ENCODE assay signal across 8 cellular contexts in genomic region chr5:73450672-73451217, GRCh38. TPM values are rescaled to one million over a fixed set of nuclear protein-coding genes. Genes with fewer than 3 reads are reported as not detected.
DNase-seq lines count a peak whose midpoint lies in the region; ATAC-seq and TF ChIP-seq lines count a peak whose summit lies in the region.

No MANE protein-coding gene starts in this region.

- TF ChIP-seq CTCF in glutamatergic neuron (IDR thresholded peaks at IDR 0.05; ENCODE audit: partially characterized antibody, unreplicated experiment) = no peak

- peaks cover 6% of the 10 kb centered on the region for H3K9me3 Mint-ChIP-seq in activated CD4-positive, alpha-beta T cell treated with anti-CD3 and anti-CD28 coated beads, Interleukin-2, amount 10 ng/mL, durations not matched to agents 24 days and 14 days
- H3K9me3 Mint-ChIP-seq in glutamatergic neuron (ENCODE audit: unreplicated experiment) = peaks cover 20% of the 10 kb centered on the region

- intact Hi-C loops in activated CD4-positive, alpha-beta T cell treated with anti-CD3 and anti-CD28 coated beads, Interleukin-2, amount 10 ng/mL, durations not matched to agents 24 days and 14 days (cut with micrococcal nuclease) = loop anchor here (2.0 to 5.0 kb wide), 5 partner anchors 14 to 368 kb away; no protein-coding TSS in a partner anchor

- peak overlapping the region; percentile 60 for H3K4me3 ChIP-seq in skeletal muscle cell (ENCODE audit: low read depth, low read length)

- H3K9me3 ChIP-seq in T-helper 17 cell (ENCODE audit: control insufficient read depth, low read length, poor library complexity, severe bottlenecking) = peaks cover 7% of the 10 kb centered on the region

- H3K4me3 Mint-ChIP-seq in activated CD4-positive, alpha-beta T cell treated with anti-CD3 and anti-CD28 coated beads, Interleukin-2, amount 10 ng/mL, durations not matched to agents 24 days and 14 days = no peak overlapping the region
- H3K4me3 Mint-ChIP-seq in T-helper 17 cell (peak overlapping the region; percentile 50), glutamatergic neuron (ENCODE audit: unreplicated experiment) (peak overlapping the region; percentile 78)

- peaks cover 6% of the 10 kb centered on the region for H3K4me1 Mint-ChIP-seq in activated CD4-positive, alpha-beta T cell treated with anti-CD3 and anti-CD28 coated beads, Interleukin-2, amount 10 ng/mL, durations not matched to agents 24 days and 14 days
- H3K4me1 Mint-ChIP-seq in T-helper 17 cell = peaks cover 21% of the 10 kb centered on the region
- peaks cover 5% of the 10 kb centered on the region for H3K4me1 Mint-ChIP-seq in glutamatergic neuron (ENCODE audit: low read depth, unreplicated experiment)

- peak overlapping the region; percentile 51 for H3K27ac Mint-ChIP-seq in activated CD4-positive, alpha-beta T cell treated with anti-CD3 and anti-CD28 coated beads, Interleukin-2, amount 10 ng/mL, durations not matched to agents 24 days and 14 days
- H3K27ac Mint-ChIP-seq in T-helper 17 cell (peak overlapping the region; percentile 90), glutamatergic neuron (ENCODE audit: unreplicated experiment) (no peak overlapping the region)

- peaks cover 66% of the 10 kb centered on the region for H3K27me3 Mint-ChIP-seq in activated CD4-positive, alpha-beta T cell treated with anti-CD3 and anti-CD28 coated beads, Interleukin-2, amount 10 ng/mL, durations not matched to agents 24 days and 14 days
- H3K27me3 Mint-ChIP-seq in T-helper 17 cell (peaks cover 64% of the 10 kb centered on the region), glutamatergic neuron (ENCODE audit: unreplicated experiment) (peaks cover 16% of the 10 kb centered on the region)

- DNase-seq in activated CD4-positive, alpha-beta T cell treated with anti-CD3 and anti-CD28 coated beads, Interleukin-2, amount 10 ng/mL, durations not matched to agents 24 days and 14 days = no peak
- no peak for DNase-seq in activated CD4-positive, alpha-beta T cell treated with anti-CD3 and anti-CD28 coated beads, Interleukin-2, amount 50 U/mL, for 1 hour
- DNase-seq in T-helper 17 cell (no peak), glutamatergic neuron (no peak), skeletal muscle cell (ENCODE audit: low read depth) (no peak), DMS79 (lab: John Stamatoyannopoulos, UW) (no peak), RKO (ENCODE audit: low spot score) (no peak)

- peaks cover 3% of the 10 kb centered on the region for H3K36me3 Mint-ChIP-seq in activated CD4-positive, alpha-beta T cell treated with anti-CD3 and anti-CD28 coated beads, Interleukin-2, amount 10 ng/mL, durations not matched to agents 24 days and 14 days (ENCODE audit: low read depth)
- peaks cover 6% of the 10 kb centered on the region for H3K36me3 Mint-ChIP-seq in T-helper 17 cell (ENCODE audit: low read depth)
- H3K36me3 Mint-ChIP-seq in glutamatergic neuron (ENCODE audit: unreplicated experiment) = no peaks in the 10 kb centered on the region

- ATAC-seq in T-helper 17 cell (no peak), GM19351 (IDR thresholded peaks at IDR 0.05; ENCODE audit: unreplicated experiment) (no peak)

RNA-seq across cellular contexts. Expression of gene FOXD1, which starts 2.2 kb away (rescaled TPM):
- 0.09 and 0.14 TPM in 2 replicates for total RNA-seq in activated CD4-positive, alpha-beta T cell treated with anti-CD3 and anti-CD28 coated beads, Interleukin-2, amount 10 ng/mL, durations not matched to agents 24 days and 14 days
- not detected for total RNA-seq in T-helper 17 cell
- 2.8 TPM for total RNA-seq in glutamatergic neuron (ENCODE audit: unreplicated experiment)

RNA-seq across cellular contexts. Expression of gene BTF3, which starts 47.5 kb away (rescaled TPM):
- 960 and 998 TPM in 2 replicates for total RNA-seq in activated CD4-positive, alpha-beta T cell treated with anti-CD3 and anti-CD28 coated beads, Interleukin-2, amount 10 ng/mL, durations not matched to agents 24 days and 14 days
- total RNA-seq in T-helper 17 cell = 100 to 1,000 TPM; 600 to 744 TPM
- 347 TPM for total RNA-seq in glutamatergic neuron (ENCODE audit: unreplicated experiment)
